Comparison of ENCODE assay signal across 9 cellular contexts in the genomic region with DNA sequence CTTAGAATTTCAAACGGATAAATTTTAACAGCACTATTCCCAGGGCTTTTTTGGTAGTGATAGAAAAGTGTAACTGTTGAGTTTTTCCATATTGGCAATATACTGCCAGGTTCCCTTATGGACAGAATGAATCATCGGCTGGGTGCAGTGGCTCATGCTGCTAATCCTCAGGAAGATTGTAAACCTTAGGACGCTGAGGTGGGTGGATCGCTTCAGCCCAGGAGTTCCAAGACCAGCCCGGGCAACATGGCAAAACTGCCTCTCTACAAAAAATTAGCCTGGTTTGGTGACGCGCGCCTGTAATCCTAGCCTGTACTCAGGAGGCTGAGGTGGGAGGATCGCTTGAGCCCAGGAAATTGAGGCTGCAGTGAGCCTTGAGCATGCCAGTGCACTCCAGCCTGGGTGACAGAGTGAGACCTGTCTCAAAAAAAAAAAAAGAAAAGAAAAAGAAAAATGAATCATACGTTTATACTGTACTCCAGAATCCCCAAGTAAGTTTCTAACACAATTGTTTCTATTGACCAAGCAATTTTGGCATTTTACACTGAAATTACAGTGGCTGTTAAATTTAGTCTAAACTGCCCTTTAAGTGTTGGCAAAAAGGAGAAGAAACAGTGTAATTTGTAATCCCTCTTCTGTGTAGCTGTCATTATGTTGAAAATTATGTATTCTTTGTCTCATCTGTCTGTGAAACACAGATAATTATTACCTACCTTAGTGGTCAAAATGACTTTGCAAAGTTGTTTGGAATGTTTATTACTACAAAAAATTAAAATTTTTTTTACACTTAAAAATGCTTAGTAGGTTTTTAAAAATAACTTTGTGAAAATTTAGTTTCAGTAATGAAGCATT. TPM values are rescaled to one million over a fixed set of nuclear protein-coding genes. Genes with fewer than 3 reads are reported as not detected.
A peak's percentile ranks its signal among the peaks of the same experiment; 100 is the strongest.
DNase-seq lines count a peak whose midpoint lies in the region; ATAC-seq, FAIRE-seq and TF ChIP-seq lines count a peak whose summit lies in the region.
"Had no signal": no experiment of that assay in that cellular context is flagged by ENCODE, and none has a peak within 500 bp of the region (broad histone marks: within the 10 kb centered on the region; RNA-seq: fewer than 3 reads in every experiment).

No MANE protein-coding gene starts in this region.

- H3K4me3 Mint-ChIP-seq in CD4-positive, CD25-positive, alpha-beta regulatory T cell = peak overlapping the region; percentile 94 to 99 (median 98)
- peak overlapping the region; percentile 93 for H3K4me3 Mint-ChIP-seq in activated T-helper 17 cell treated with anti-CD3 and anti-CD28 coated beads, Interleukin-2, amount 50 U/mL, for 72 hours

- H3K9ac ChIP-seq in keratinocyte (ENCODE audit: control insufficient read depth, extremely low read depth, insufficient read depth, low read length) = no peak overlapping the region

- TF ChIP-seq POLR2A in testis (IDR thresholded peaks at IDR 0.05) = no peak

- CTCF ChIA-PET in HEK293T (lab: Yijun Ruan, JAX) = no interaction called here

- no peaks in the 10 kb centered on the region for H3K36me3 ChIP-seq in CD4-positive, CD25-positive, alpha-beta regulatory T cell (ENCODE audit: control insufficient read depth, insufficient read depth, low read length)
- H3K36me3 ChIP-seq in keratinocyte (ENCODE audit: control insufficient read depth in 2 of 2, extremely low read depth in 1 of 2, insufficient read depth in 2 of 2, low read length in 2 of 2) (no peaks in the 10 kb centered on the region), testis (ENCODE audit: low read depth, missing control alignments) (no peaks in the 10 kb centered on the region)

- ATAC-seq in CD4-positive, CD25-positive, alpha-beta regulatory T cell (ENCODE audit: low read depth in 2 of 2) = no peak
- ATAC-seq in activated T-helper 17 cell treated with anti-CD3 and anti-CD28 coated beads, Interleukin-2, amount 50 U/mL, for 72 hours (replicated peaks) = no peak
- ATAC-seq in GM19328 (IDR thresholded peaks at IDR 0.05; ENCODE audit: unreplicated experiment) = no peak

- peaks cover 16 to 40% (median 30%) of the 10 kb centered on the region in 4 donors for H3K4me1 Mint-ChIP-seq in CD4-positive, CD25-positive, alpha-beta regulatory T cell
- peaks cover 8% of the 10 kb centered on the region for H3K4me1 Mint-ChIP-seq in activated T-helper 17 cell treated with anti-CD3 and anti-CD28 coated beads, Interleukin-2, amount 50 U/mL, for 72 hours

- H3K9me1 ChIP-seq in keratinocyte (ENCODE audit: control insufficient read depth, extremely low read depth, insufficient read depth, low read length) = no peaks in the 10 kb centered on the region

- H3K4me1 ChIP-seq in CD4-positive, CD25-positive, alpha-beta regulatory T cell (ENCODE audit: control insufficient read depth, insufficient read depth, low read length, poor library complexity, severe bottlenecking) = peaks cover 16% of the 10 kb centered on the region
- H3K4me1 ChIP-seq in keratinocyte (ENCODE audit: control insufficient read depth, extremely low read depth, insufficient read depth, low read length) (peaks cover 13% of the 10 kb centered on the region), testis (peaks cover 12% of the 10 kb centered on the region)

- no peaks in the 10 kb centered on the region for H3K27me3 Mint-ChIP-seq in CD4-positive, CD25-positive, alpha-beta regulatory T cell
- H3K27me3 Mint-ChIP-seq in activated T-helper 17 cell treated with anti-CD3 and anti-CD28 coated beads, Interleukin-2, amount 50 U/mL, for 72 hours = no peaks in the 10 kb centered on the region

- no peaks in the 10 kb centered on the region for H3K27me3 ChIP-seq in CD4-positive, CD25-positive, alpha-beta regulatory T cell (ENCODE audit: control insufficient read depth, insufficient read depth, low read length)
- no peaks in the 10 kb centered on the region for H3K27me3 ChIP-seq in keratinocyte (ENCODE audit: control insufficient read depth, extremely low read depth, insufficient read depth, low read length)
- no peaks in the 10 kb centered on the region for H3K27me3 ChIP-seq in testis

- no peaks in the 10 kb centered on the region for H3K9me3 Mint-ChIP-seq in CD4-positive, CD25-positive, alpha-beta regulatory T cell
- no peaks in the 10 kb centered on the region for H3K9me3 Mint-ChIP-seq in activated T-helper 17 cell treated with anti-CD3 and anti-CD28 coated beads, Interleukin-2, amount 50 U/mL, for 72 hours

- peak overlapping the region in 1 of 3 donors; percentile 99 for H3K27ac Mint-ChIP-seq in CD4-positive, CD25-positive, alpha-beta regulatory T cell
- H3K27ac Mint-ChIP-seq in activated T-helper 17 cell treated with anti-CD3 and anti-CD28 coated beads, Interleukin-2, amount 50 U/mL, for 72 hours = peak overlapping the region; percentile 91

- peak overlapping the region; percentile 95 for H3K4me2 ChIP-seq in keratinocyte (ENCODE audit: control insufficient read depth, extremely low read depth, insufficient read depth, low read depth, low read length)

- H3K36me3 Mint-ChIP-seq in CD4-positive, CD25-positive, alpha-beta regulatory T cell = peaks cover 3% of the 10 kb centered on the region
- H3K36me3 Mint-ChIP-seq in activated T-helper 17 cell treated with anti-CD3 and anti-CD28 coated beads, Interleukin-2, amount 50 U/mL, for 72 hours (ENCODE audit: low read depth) = peaks cover 31% of the 10 kb centered on the region

- no peak for DNase-seq in CD4-positive, CD25-positive, alpha-beta regulatory T cell
- DNase-seq in HEK293T (ENCODE audit: extremely low spot score) (peak; percentile 10), keratinocyte (ENCODE audit: low read depth, low spot score) (no peak), amniotic stem cell (lab: John Stamatoyannopoulos, UW) (no peak), UCSD-AML1 (lab: John Stamatoyannopoulos, UW; ENCODE audit: unreplicated experiment) (no peak), testis (no peak)
- DNase-seq: SHP77 had no signal

- no peaks in the 10 kb centered on the region for H4K20me1 ChIP-seq in keratinocyte (ENCODE audit: control insufficient read depth, extremely low read depth, insufficient read depth, low read length)

- intact Hi-C loops in testis (cut with DNase I; ENCODE audit: low total_unique reads) = no loop called here

- TF ChIP-seq CTCF in keratinocyte (optimal IDR thresholded peaks at IDR 0.05 in 1 of 3, IDR thresholded peaks at IDR 0.05 in 1 of 3, conservative IDR thresholded peaks at IDR 0.05 in 1 of 3; ENCODE audit: extremely low read depth in 1 of 3, insufficient read depth in 2 of 3, low read length in 3 of 3) (no peak), testis (IDR thresholded peaks at IDR 0.05) (no peak)

- dilution Hi-C loops in keratinocyte (cut with MboI; ENCODE audit: extremely low pct_ligation_motif_present, low sequenced_read_pairs) = no loop called here

- POLR2A ChIA-PET in HEK293T (lab: Yijun Ruan, JAX) = no interaction called here

- 56 to 73% methylated on average over 10 of the region's 10 CpGs for WGBS in testis, 2 donors

- peaks cover 57% of the 10 kb centered on the region for H3K79me2 ChIP-seq in keratinocyte (ENCODE audit: control insufficient read depth, insufficient read depth, low read length)

- H3K27ac ChIP-seq in CD4-positive, CD25-positive, alpha-beta regulatory T cell (ENCODE audit: insufficient read depth, low read length, poor library complexity, severe bottlenecking) = no peak overlapping the region
- no peak overlapping the region for H3K27ac ChIP-seq in keratinocyte (ENCODE audit: control insufficient read depth, insufficient read depth, low read length)
- H3K27ac ChIP-seq in testis = no peak overlapping the region

- peak overlapping the region; percentile 93 for H3K4me3 ChIP-seq in CD4-positive, CD25-positive, alpha-beta regulatory T cell (ENCODE audit: low read depth, low read length)
- peak overlapping the region in 1 of 3 experiments; percentile 13 for H3K4me3 ChIP-seq in keratinocyte (ENCODE audit: control insufficient read depth in 2 of 3, extremely low read depth in 1 of 3, insufficient read depth in 2 of 3, low read depth in 1 of 3, low read length in 3 of 3)
- no peak overlapping the region for H3K4me3 ChIP-seq in testis

- H3K9me3 ChIP-seq in CD4-positive, CD25-positive, alpha-beta regulatory T cell (ENCODE audit: control insufficient read depth in 2 of 2, low read length in 2 of 2) = no peaks in the 10 kb centered on the region
- H3K9me3 ChIP-seq in keratinocyte (ENCODE audit: control insufficient read depth, low read depth, low read length) (no peaks in the 10 kb centered on the region), testis (no peaks in the 10 kb centered on the region)

- H2AFZ ChIP-seq in keratinocyte (ENCODE audit: control insufficient read depth, low read length) = no peak overlapping the region

- FAIRE-seq in keratinocyte (lab: Jason Lieb, UNC) = no peak

RNA-seq across cellular contexts. Expression of a gene that starts 1.8 kb away (rescaled TPM):
- total RNA-seq in CD4-positive, CD25-positive, alpha-beta regulatory T cell = 24.5 TPM
- polyA plus RNA-seq in CD4-positive, CD25-positive, alpha-beta regulatory T cell = 10 to 100 TPM; 39.0 to 58.5 (median 44.9) TPM
- 10 to 100 TPM; 45.6 to 45.7 TPM for total RNA-seq in activated T-helper 17 cell treated with anti-CD3 and anti-CD28 coated beads, Interleukin-2, amount 50 U/mL, for 72 hours
- polyA plus RNA-seq in keratinocyte = 29.3 to 53.0 TPM (median 41.4 TPM) in 3 replicates
- polyA plus RNA-seq in keratinocyte (2011; ENCODE audit: low read depth) = 77.9 TPM
- 30.6 and 52.2 TPM in 2 replicates for polyA plus RNA-seq in keratinocyte (2011; cell fraction: cytosol; rRNA removed)
- 22.9 and 26.2 TPM in 2 replicates for polyA plus RNA-seq in keratinocyte (2011; cell fraction: nucleus; rRNA removed)
- 22.6 and 29.0 TPM in 2 replicates for polyA plus RNA-seq in keratinocyte (2012; ENCODE audit: low replicate concordance)
- polyA minus RNA-seq in keratinocyte = 13.8 to 81.9 TPM (median 42.0 TPM) in 3 replicates
- polyA minus RNA-seq in keratinocyte (2011; cell fraction: cytosol; rRNA and poly(A)+ RNA removed) = 84.8 TPM
- 30.7 and 44.1 TPM in 2 replicates for polyA minus RNA-seq in keratinocyte (2011; cell fraction: nucleus; rRNA and poly(A)+ RNA removed)
- total RNA-seq in testis = 10 to 100 TPM; 52.0 to 54.3 TPM
- polyA plus RNA-seq in testis (ENCODE audit: insufficient read depth, low read depth, low replicate concordance) = 29.7 TPM

RNA-seq across cellular contexts. Expression of a gene that starts 10.6 kb away (rescaled TPM):
- total RNA-seq in CD4-positive, CD25-positive, alpha-beta regulatory T cell = 0.44 TPM
- polyA plus RNA-seq in CD4-positive, CD25-positive, alpha-beta regulatory T cell = under 1 TPM in 1 of 4 donors, not detected in 3; 0.07 TPM
- under 1 TPM; 0.32 to 0.73 TPM for total RNA-seq in activated T-helper 17 cell treated with anti-CD3 and anti-CD28 coated beads, Interleukin-2, amount 50 U/mL, for 72 hours
- polyA plus RNA-seq in keratinocyte (0.16 to 0.75 TPM (median 0.46 TPM) in 3 replicates), testis (ENCODE audit: insufficient read depth, low read depth, low replicate concordance) (33.6 TPM)
- polyA plus RNA-seq in keratinocyte (2011; ENCODE audit: low read depth) = 0.97 TPM
- polyA plus RNA-seq in keratinocyte (2011; cell fraction: cytosol; rRNA removed) = 0.03 and 0.07 TPM in 2 replicates
- 3.0 and 3.3 TPM in 2 replicates for polyA plus RNA-seq in keratinocyte (2011; cell fraction: nucleus; rRNA removed)
- polyA plus RNA-seq in keratinocyte (2012; ENCODE audit: low replicate concordance) = 0.13 and 1.0 TPM in 2 replicates
- polyA minus RNA-seq in keratinocyte = 0.07 to 1.1 TPM (median 0.92 TPM) in 3 replicates
- polyA minus RNA-seq in keratinocyte (2011; cell fraction: cytosol; rRNA and poly(A)+ RNA removed) = not detected
- polyA minus RNA-seq in keratinocyte (2011; cell fraction: nucleus; rRNA and poly(A)+ RNA removed) = 1.6 and 3.6 TPM in 2 replicates
- total RNA-seq in testis = 10 to 100 TPM; 57.9 to 65.3 TPM

RNA-seq across cellular contexts. Expression of a gene that starts 56.9 kb away (rescaled TPM):
- 30.1 TPM for total RNA-seq in CD4-positive, CD25-positive, alpha-beta regulatory T cell
- polyA plus RNA-seq in CD4-positive, CD25-positive, alpha-beta regulatory T cell = 10 to 100 TPM; 20.7 to 37.7 (median 27.6) TPM
- total RNA-seq in activated T-helper 17 cell treated with anti-CD3 and anti-CD28 coated beads, Interleukin-2, amount 50 U/mL, for 72 hours = 10 to 100 TPM; 25.6 to 68.8 TPM
- polyA plus RNA-seq in keratinocyte (72.0 to 133 TPM (median 110 TPM) in 3 replicates), testis (ENCODE audit: insufficient read depth, low read depth, low replicate concordance) (26.6 TPM)
- 17.7 TPM for polyA plus RNA-seq in keratinocyte (2011; ENCODE audit: low read depth)
- 50.4 and 103 TPM in 2 replicates for polyA plus RNA-seq in keratinocyte (2011; cell fraction: cytosol; rRNA removed)
- polyA plus RNA-seq in keratinocyte (2011; cell fraction: nucleus; rRNA removed) = 134 and 136 TPM in 2 replicates
- polyA plus RNA-seq in keratinocyte (2012; ENCODE audit: low replicate concordance) = 55.2 and 59.6 TPM in 2 replicates
- 226 to 274 TPM (median 273 TPM) in 3 replicates for polyA minus RNA-seq in keratinocyte
- 119 TPM for polyA minus RNA-seq in keratinocyte (2011; cell fraction: cytosol; rRNA and poly(A)+ RNA removed)
- polyA minus RNA-seq in keratinocyte (2011; cell fraction: nucleus; rRNA and poly(A)+ RNA removed) = 177 and 293 TPM in 2 replicates
- 10 to 100 TPM; 42.1 to 47.0 TPM for total RNA-seq in testis

Comparison
In these comparisons a context has a peak if more than half of its experiments do, and no peak if none do; other contexts are left out.
1. RNA of a gene that starts 10.6 kb away (total RNA-seq): 57.9 to 65.3 TPM in testis; 0.32 to 0.73 TPM in activated T-helper 17 cell treated with anti-CD3 and anti-CD28 coated beads, Interleukin-2, amount 50 U/mL, for 72 hours and 0.44 TPM in CD4-positive, CD25-positive, alpha-beta regulatory T cell (single experiment); every median in the first group is over 10 times any median in the second.